ENCODE assay signal across 8 cellular contexts in the genomic region with DNA sequence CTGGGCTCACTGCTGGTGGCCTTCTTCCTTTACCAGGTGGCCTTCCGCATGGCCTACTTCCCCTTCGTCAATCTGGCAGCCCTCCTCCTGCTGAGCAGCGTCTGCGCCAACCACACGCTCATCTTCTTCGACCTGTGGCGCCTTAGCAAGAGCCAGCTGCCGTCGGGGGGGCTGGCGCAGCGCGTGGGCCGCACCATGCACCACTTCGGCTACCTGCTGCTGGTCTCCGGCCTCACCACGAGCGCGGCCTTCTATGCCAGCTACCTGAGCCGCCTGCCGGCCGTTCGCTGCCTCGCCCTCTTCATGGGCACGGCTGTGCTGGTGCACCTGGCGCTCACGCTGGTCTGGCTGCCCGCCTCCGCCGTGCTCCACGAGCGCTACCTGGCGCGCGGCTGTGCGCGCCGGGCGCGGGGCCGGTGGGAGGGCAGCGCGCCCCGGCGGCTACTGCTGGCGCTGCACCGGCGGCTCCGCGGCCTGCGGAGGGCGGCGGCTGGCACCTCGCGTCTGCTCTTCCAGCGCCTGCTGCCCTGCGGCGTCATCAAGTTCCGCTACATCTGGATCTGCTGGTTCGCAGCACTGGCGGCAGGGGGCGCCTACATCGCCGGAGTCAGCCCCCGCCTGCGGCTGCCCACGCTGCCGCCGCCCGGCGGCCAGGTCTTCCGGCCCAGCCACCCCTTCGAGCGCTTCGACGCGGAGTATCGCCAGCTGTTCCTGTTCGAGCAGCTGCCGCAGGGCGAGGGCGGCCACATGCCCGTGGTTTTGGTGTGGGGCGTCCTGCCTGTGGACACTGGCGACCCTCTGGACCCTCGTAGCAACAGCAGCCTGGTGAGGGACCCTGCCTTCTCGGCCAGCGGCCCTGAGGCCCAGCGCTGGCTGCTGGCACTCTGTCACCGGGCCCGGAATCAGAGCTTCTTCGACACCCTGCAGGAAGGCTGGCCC. TPM values are rescaled to one million over a fixed set of nuclear protein-coding genes. Genes with fewer than 3 reads are reported as not detected.
DNase-seq lines count a peak whose midpoint lies in the region; ATAC-seq and TF ChIP-seq lines count a peak whose summit lies in the region.

No MANE protein-coding gene starts in this region.

- peak overlapping the region; percentile 35 for H3K27ac ChIP-seq in OCI-LY1 (ENCODE audit: low read depth, low read length, poor library complexity, severe bottlenecking)
- peak overlapping the region; percentile 22 to 57 (median 40) for H3K27ac ChIP-seq in esophagus squamous epithelium

- intact Hi-C loops in esophagus squamous epithelium (cut with DNase I), result loop anchor here (5.0 to 10.0 kb wide), 2 partner anchors 47 to 86 kb away; a partner anchor contains a TSS

- no peaks in the 10 kb centered on the region for H3F3A ChIP-seq in OCI-LY1 (ENCODE audit: insufficient read depth, low read length)

- TF ChIP-seq CTCF in AG09309 (IDR thresholded peaks at IDR 0.05; ENCODE audit: control insufficient read depth, insufficient read depth, low read depth, low read length, missing control alignments) (peak; percentile 62), OCI-LY1 (IDR thresholded peaks at IDR 0.05; ENCODE audit: low read length) (peak; percentile 64), esophagus squamous epithelium (IDR thresholded peaks at IDR 0.05) (peak; percentile 71 to 100 (median 98))

- peak; percentile 83 for ATAC-seq in GM19043 (IDR thresholded peaks at IDR 0.05; ENCODE audit: low read depth, unreplicated experiment)
- ATAC-seq in HG03432 (IDR thresholded peaks at IDR 0.05; ENCODE audit: unreplicated experiment), result peak; percentile 87
- ATAC-seq in naive B cell (ENCODE audit: low read depth in 2 of 2), result peak; percentile 89 to 90

- H3K27me3 ChIP-seq in OCI-LY1 (ENCODE audit: insufficient read depth, low read length) (0 out of 2 replicates have a peak, but pooled peaks cover 9% of the 10 kb centered on the region), esophagus squamous epithelium (peaks cover 0 to 36% (median 0%) of the 10 kb centered on the region in 4 donors)

- WGBS in esophagus squamous epithelium, 2 donors, result 12 to 26% methylated on average over 6 to 18 of the region's 91 CpGs

- H3K27ac Mint-ChIP-seq in naive B cell, result peak overlapping the region; percentile 71 to 94 (median 89)

- no peaks in the 10 kb centered on the region for H3K36me3 ChIP-seq in OCI-LY1 (ENCODE audit: insufficient read depth, low read length)
- H3K36me3 ChIP-seq in esophagus squamous epithelium, result no peaks in the 10 kb centered on the region

- no peaks in the 10 kb centered on the region for H3K36me3 Mint-ChIP-seq in naive B cell

- peak overlapping the region; percentile 93 for H3K4me2 ChIP-seq in OCI-LY1 (ENCODE audit: low read length)

- peaks cover 14 to 34% (median 20%) of the 10 kb centered on the region in 3 donors for H3K4me1 Mint-ChIP-seq in naive B cell

- DNase-seq in AG09309 (ENCODE audit: low read depth) (peak; percentile 37), esophagus squamous epithelium (lab: John Stamatoyannopoulos, UW) (no peak), naive B cell (peak; percentile 85)
- DNase-seq in activated T-cell treated with anti-CD3 and anti-CD28 coated beads, Interleukin-2, amount 50 U/mL, for 1 hour, result peak; percentile 85
- peak; percentile 75 to 84 for DNase-seq in stimulated activated CD8-positive, alpha-beta memory T cell treated with anti-CD3 and anti-CD28 coated beads, Interleukin-7, amount 100 ng/mL, for 4 hours (ENCODE audit: low read depth in 2 of 2)

- H3K4me1 ChIP-seq in OCI-LY1 (ENCODE audit: insufficient read depth, low read length, severe bottlenecking) (peaks cover 13% of the 10 kb centered on the region), esophagus squamous epithelium (peaks cover 13 to 22% (median 14%) of the 10 kb centered on the region in 3 donors)

- H3K4me3 Mint-ChIP-seq in naive B cell, result peak overlapping the region; percentile 81 to 95 (median 90)

- peak overlapping the region; percentile 71 for H3K9ac ChIP-seq in OCI-LY1 (ENCODE audit: low read length)

- H3K4me3 ChIP-seq in AG09309 (ENCODE audit: control insufficient read depth, low read depth, low read length) (no peak overlapping the region; the same call in 1 of the 2 replicates), OCI-LY1 (ENCODE audit: low read depth, low read length, poor library complexity, severe bottlenecking) (peak overlapping the region; percentile 64), esophagus squamous epithelium (peak overlapping the region; percentile 20 to 62 (median 36))

- H3K9me3 ChIP-seq in OCI-LY1 (ENCODE audit: low read length) (no peaks in the 10 kb centered on the region), esophagus squamous epithelium (no peaks in the 10 kb centered on the region)

- H3K9me3 Mint-ChIP-seq in naive B cell, result no peaks in the 10 kb centered on the region

- no peaks in the 10 kb centered on the region for H3K79me2 ChIP-seq in OCI-LY1 (ENCODE audit: insufficient read depth, low read length)

- H3K27me3 Mint-ChIP-seq in naive B cell, result no peaks in the 10 kb centered on the region

- peak overlapping the region; percentile 91; the same call in 1 of the 2 replicates for H2AFZ ChIP-seq in OCI-LY1 (ENCODE audit: low read length)

- no peaks in the 10 kb centered on the region for H3K9me2 ChIP-seq in OCI-LY1 (ENCODE audit: low read depth, low read length)

- TF ChIP-seq POLR2A in esophagus squamous epithelium (IDR thresholded peaks at IDR 0.05), result no peak

- no peaks in the 10 kb centered on the region for H4K20me1 ChIP-seq in OCI-LY1 (ENCODE audit: insufficient read depth, low read length)

RNA-seq across cellular contexts. Expression of a gene that starts 9.9 kb away (rescaled TPM):
- under 1 TPM in 2 of 4 donors, not detected in 2; under 0.01 TPM for total RNA-seq in esophagus squamous epithelium
- polyA plus RNA-seq in naive B cell (ENCODE audit: low read depth in 6 of 6), result under 1 TPM in 3 of 6 donors, not detected in 3; 0.23 to 0.47 (median 0.25) TPM

RNA-seq across cellular contexts. Expression of a gene that starts 14.6 kb away (rescaled TPM):
- total RNA-seq in esophagus squamous epithelium, result 10 to 100 TPM; 11.3 to 22.0 (median 17.3) TPM
- polyA plus RNA-seq in naive B cell (ENCODE audit: low read depth in 6 of 6), result 1 to 10 TPM; 2.8 to 6.4 (median 3.6) TPM

RNA-seq across cellular contexts. Expression of a gene that starts 17.1 kb away (rescaled TPM):
- not detected for total RNA-seq in esophagus squamous epithelium
- polyA plus RNA-seq in naive B cell (ENCODE audit: low read depth in 6 of 6), result not detected

RNA-seq across cellular contexts. Expression of a gene that starts 27.2 kb away (rescaled TPM):
- total RNA-seq in esophagus squamous epithelium, result 10 to 100 TPM in 3 of 4 donors, 1 to 10 TPM in 1; 5.4 to 34.4 (median 15.0) TPM
- polyA plus RNA-seq in naive B cell (ENCODE audit: low read depth in 6 of 6), result under 1 TPM in 2 of 6 donors, not detected in 4; 0.25 to 0.40 TPM

RNA-seq across cellular contexts. Expression of a gene that starts 37.7 kb away (rescaled TPM):
- total RNA-seq in esophagus squamous epithelium, result 10 to 100 TPM; 10.7 to 42.2 (median 15.4) TPM
- polyA plus RNA-seq in naive B cell (ENCODE audit: low read depth in 6 of 6), result 10 to 100 TPM; 15.6 to 36.3 (median 22.2) TPM
